Comparison of ENCODE assay signal across 15 cellular contexts in the genomic region with DNA sequence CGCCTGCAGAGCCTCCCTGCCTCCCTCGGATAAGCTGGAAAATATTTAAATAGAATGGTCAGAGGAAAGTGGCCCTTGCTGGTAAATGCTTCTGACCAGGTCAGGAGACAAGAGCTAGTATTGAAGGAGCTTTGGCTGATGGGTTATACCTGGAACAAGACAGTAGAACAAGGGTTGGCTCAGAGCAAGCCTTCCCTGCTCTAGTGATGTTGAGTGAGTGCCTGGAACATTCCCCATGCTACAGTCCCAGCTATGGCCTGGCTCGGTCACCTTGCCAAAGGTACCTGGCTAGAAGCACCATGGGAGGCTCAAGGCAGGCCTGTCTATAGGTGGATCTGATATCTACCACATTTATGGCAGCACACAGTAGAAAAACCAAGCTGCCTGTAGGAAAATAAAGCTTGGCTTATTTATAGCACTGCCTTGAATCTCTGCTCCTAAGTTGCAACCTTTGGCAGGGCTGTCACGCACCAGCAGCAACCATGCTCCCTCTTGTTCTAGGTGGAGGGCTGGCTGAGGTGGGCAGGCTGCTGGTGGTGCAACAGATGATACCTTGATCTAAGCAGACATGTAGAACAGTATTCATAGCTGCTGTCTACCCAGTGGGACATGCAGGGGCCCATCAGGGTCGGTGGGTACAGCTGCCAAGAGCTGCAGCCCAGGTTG.
"Had no signal": no experiment of that assay in that cellular context is flagged by ENCODE, and none has a peak within 500 bp of the region (broad histone marks: within the 10 kb centered on the region; RNA-seq: fewer than 3 reads in every experiment).

No MANE protein-coding gene starts in this region.

- H3K4me1 ChIP-seq: psoas muscle, vagina had no signal

- H3K27ac Mint-ChIP-seq: activated naive CD4-positive, alpha-beta T cell treated with anti-CD3 and anti-CD28 coated beads, Interleukin-2, amount 50 U/mL, for 72 hours; activated T-cell treated with anti-CD3 and anti-CD28 coated beads, Interleukin-2, amount 50 U/mL, for 72 hours had no signal

- DNase-seq: activated CD4-positive, alpha-beta T cell treated with anti-CD3 and anti-CD28 coated beads, Interleukin-2, amount 50 U/mL, for 48 hours; activated gamma-delta T cell; activated T-cell treated with anti-CD3 and anti-CD28 coated beads, Interleukin-2, amount 50 U/mL, for 72 hours; dorsolateral prefrontal cortex; erythroblast; psoas muscle; stimulated activated CD4-positive, alpha-beta T cell treated with anti-CD3 and anti-CD28 coated beads, Interleukin-1b, Interleukin-23, amount 100 ng/mL, for 48 hours; T-helper 9 cell; tibial artery had no signal

- H3K36me3 Mint-ChIP-seq: natural killer cell treated with Interleukin-12 subunit alpha and Interleukin-12 subunit beta and Interleukin-15 and Interleukin-18, amount 100 ng/mL, for 72 hours had no signal

- H3K36me3 ChIP-seq: cardiac muscle cell, tibial artery, vagina had no signal

- H3K9me3 Mint-ChIP-seq: activated naive CD4-positive, alpha-beta T cell treated with anti-CD3 and anti-CD28 coated beads, Interleukin-2, amount 50 U/mL, for 72 hours; activated T-cell treated with anti-CD3 and anti-CD28 coated beads, Interleukin-2, amount 50 U/mL, for 72 hours; natural killer cell treated with Interleukin-12 subunit alpha and Interleukin-12 subunit beta and Interleukin-15 and Interleukin-18, amount 100 ng/mL, for 72 hours had no signal

- H3K27me3 ChIP-seq: cardiac muscle cell, vagina had no signal

- H3K4me3 Mint-ChIP-seq: activated T-cell treated with anti-CD3 and anti-CD28 coated beads, Interleukin-2, amount 50 U/mL, for 72 hours; natural killer cell treated with Interleukin-12 subunit alpha and Interleukin-12 subunit beta and Interleukin-15 and Interleukin-18, amount 100 ng/mL, for 72 hours had no signal

- H3K27ac ChIP-seq: cardiac muscle cell, dorsolateral prefrontal cortex, psoas muscle, tibial artery, vagina had no signal

- H3K9me3 ChIP-seq: psoas muscle, tibial artery, vagina had no signal

- ATAC-seq: activated CD4-positive, CD25-positive, alpha-beta regulatory T cell treated with anti-CD3 and anti-CD28 coated beads, Interleukin-2, amount 50 U/mL, for 24 hours; activated naive CD4-positive, alpha-beta T cell treated with anti-CD3 and anti-CD28 coated beads, Interleukin-2, amount 50 U/mL, for 72 hours; activated T-cell treated with anti-CD3 and anti-CD28 coated beads, Interleukin-2, amount 50 U/mL, for 72 hours; natural killer cell treated with Interleukin-12 subunit alpha and Interleukin-12 subunit beta and Interleukin-15 and Interleukin-18, amount 100 ng/mL, for 72 hours; sciatic nerve had no signal

- H3K4me3 ChIP-seq: cardiac muscle cell, dorsolateral prefrontal cortex, psoas muscle, tibial artery, vagina had no signal
